In genomic region chr12:125606312-125606711, GRCh38 we compare ENCODE assay signal across 26 cellular contexts.
DNase-seq lines count a peak whose midpoint lies in the region; ATAC-seq, FAIRE-seq and TF ChIP-seq lines count a peak whose summit lies in the region.
"Had no signal": no experiment of that assay in that cellular context is flagged by ENCODE, and none has a peak within 500 bp of the region (broad histone marks: within the 10 kb centered on the region; RNA-seq: fewer than 3 reads in every experiment).

No MANE protein-coding gene starts in this region.

- WGBS in H1 (ENCODE audit: extremely low coverage in 1 of 2, insufficient coverage in 1 of 2, insufficient read length in 1 of 2, insufficient replicate concordance in 2 of 2, low coverage in 1 of 2, low lambda C conversion rate in 2 of 2, missing lambda C conversion rate in 1 of 2), 2 experiments: 92% methylated on average over 5 of the region's 5 CpGs; no CpG with 5 or more reads in 1 of the 2 experiments

- H3K4me2 ChIP-seq in H1 (ENCODE audit: insufficient read depth in 1 of 2, low read depth in 2 of 2, low read length in 2 of 2): no peak overlapping the region
- H3K4me2 ChIP-seq: A549; BLaER1 treated with 17β-estradiol and CSF1 and Interleukin-3, amounts not matched to agents 10 nM and 100 nM had no signal

- no peaks in the 10 kb centered on the region for H3K36me3 ChIP-seq in H1 (ENCODE audit: control insufficient read depth in 2 of 4, insufficient read depth in 4 of 4, low read length in 3 of 4)
- H3K36me3 ChIP-seq: BLaER1 treated with 17β-estradiol and CSF1 and Interleukin-3, amounts not matched to agents 10 nM and 100 nM had no signal

- H2BK12ac ChIP-seq in H1 (ENCODE audit: low read depth, low read length): no peak overlapping the region

- H2BK120ac ChIP-seq in H1 (replicated peaks; ENCODE audit: low read depth, low read length): no peak overlapping the region

- H3K9ac ChIP-seq in H1 (replicated peaks in 1 of 4; ENCODE audit: extremely low read depth in 1 of 4, low read depth in 3 of 4, low read length in 3 of 4): no peak overlapping the region
- H3K9ac ChIP-seq: BLaER1 treated with 17β-estradiol and CSF1 and Interleukin-3, amounts not matched to agents 10 nM and 100 nM had no signal

- H4K20me1 ChIP-seq in H1 (replicated peaks in 1 of 2; ENCODE audit: control insufficient read depth in 1 of 2, insufficient read depth in 2 of 2, low read length in 2 of 2): no peaks in the 10 kb centered on the region
- H4K20me1 ChIP-seq: BLaER1 treated with 17β-estradiol and CSF1 and Interleukin-3, amounts not matched to agents 10 nM and 100 nM had no signal

- H3K23ac ChIP-seq in H1 (ENCODE audit: insufficient read length): no peak overlapping the region

- no peak overlapping the region for H4K91ac ChIP-seq in H1 (replicated peaks; ENCODE audit: insufficient read length, low read length)

- TF ChIP-seq EP300 in H1 (IDR thresholded peaks at IDR 0.05; ENCODE audit: borderline replicate concordance in 1 of 2, low read depth in 2 of 2, low read length in 2 of 2): no peak

- H3K14ac ChIP-seq in H1 (ENCODE audit: insufficient read length): no peak overlapping the region

- ATAC-seq in GM18861 (IDR thresholded peaks at IDR 0.05; ENCODE audit: unreplicated experiment): no peak
- no peak for ATAC-seq in GM18873 (IDR thresholded peaks at IDR 0.05; ENCODE audit: low FRiP score, unreplicated experiment)
- ATAC-seq: A549; CD8-positive, alpha-beta T cell; GM12878 had no signal

- TF ChIP-seq RAD21 in H1 (IDR thresholded peaks at IDR 0.05 in 1 of 2, conservative IDR thresholded peaks at IDR 0.05 in 1 of 2; ENCODE audit: low read depth in 2 of 2, low read length in 2 of 2): no peak

- H4K8ac ChIP-seq in H1 (ENCODE audit: extremely low read depth, insufficient read depth, low read length): peak overlapping the region; percentile 45; the same call in 1 of the 2 replicates

- no peak overlapping the region for H2AFZ ChIP-seq in H1 (ENCODE audit: low read length)

- no peak overlapping the region for H3K18ac ChIP-seq in H1 (ENCODE audit: extremely low read depth, low read length)

- no peak overlapping the region for H2AK5ac ChIP-seq in H1 (ENCODE audit: low read depth, low read length)

- H3K23me2 ChIP-seq in H1 (ENCODE audit: low read depth, low read length): no peaks in the 10 kb centered on the region

- no peak overlapping the region for H3K4ac ChIP-seq in H1 (replicated peaks; ENCODE audit: insufficient read length, low read depth, low read length)

- POLR2A ChIA-PET in H1 (lab: Charles Lee; ENCODE audit: partially characterized antibody): no interaction called here

- TF ChIP-seq POLR2A in H1 (IDR thresholded peaks at IDR 0.05; ENCODE audit: control extremely low read depth in 1 of 2, low read depth in 2 of 2, low read length in 2 of 2): no peak

- H3K9me3 ChIP-seq in H1 (ENCODE audit: insufficient read depth in 2 of 2, low read depth in 1 of 2, low read length in 1 of 2): no peaks in the 10 kb centered on the region
- H3K9me3 ChIP-seq: A549, Caco-2 had no signal

- H3K36me3 Mint-ChIP-seq in activated CD4-positive, alpha-beta T cell treated with anti-CD3 and anti-CD28 coated beads, Interleukin-2, amount 10 ng/mL, durations not matched to agents 24 days and 14 days (ENCODE audit: low read depth): no peaks in the 10 kb centered on the region
- H3K36me3 Mint-ChIP-seq: CD8-positive, alpha-beta T cell had no signal

- H3K9me3 Mint-ChIP-seq in activated CD4-positive, alpha-beta T cell treated with anti-CD3 and anti-CD28 coated beads, Interleukin-2, amount 10 ng/mL, durations not matched to agents 24 days and 14 days: peaks cover 3% of the 10 kb centered on the region

- no peak overlapping the region for H3K56ac ChIP-seq in H1 (replicated peaks; ENCODE audit: insufficient read length, low read depth, low read length)

- H2BK20ac ChIP-seq in H1 (ENCODE audit: low read length): no peak overlapping the region

- no peaks in the 10 kb centered on the region for H3K4me1 Mint-ChIP-seq in activated CD4-positive, alpha-beta T cell treated with anti-CD3 and anti-CD28 coated beads, Interleukin-2, amount 10 ng/mL, durations not matched to agents 24 days and 14 days
- H3K4me1 Mint-ChIP-seq: B cell had no signal

- no peak overlapping the region for H2BK15ac ChIP-seq in H1 (ENCODE audit: low read length)

- H3K27ac ChIP-seq in H1 (ENCODE audit: low read depth, low read length): no peak overlapping the region
- H3K27ac ChIP-seq: 22Rv1; A549; BLaER1 treated with 17β-estradiol and CSF1 and Interleukin-3, amounts not matched to agents 10 nM and 100 nM; C4-2B had no signal

- H3K27ac Mint-ChIP-seq in activated CD4-positive, alpha-beta T cell treated with anti-CD3 and anti-CD28 coated beads, Interleukin-2, amount 10 ng/mL, durations not matched to agents 24 days and 14 days: no peak overlapping the region
- H3K27ac Mint-ChIP-seq: B cell; CD4-positive, alpha-beta T cell; CD8-positive, alpha-beta T cell had no signal

- no peak overlapping the region for H3K4me3 Mint-ChIP-seq in activated CD4-positive, alpha-beta T cell treated with anti-CD3 and anti-CD28 coated beads, Interleukin-2, amount 10 ng/mL, durations not matched to agents 24 days and 14 days
- H3K4me3 Mint-ChIP-seq: B cell; CD4-positive, alpha-beta T cell; CD8-positive, alpha-beta T cell had no signal

- H3K27me3 ChIP-seq in H1 (replicated peaks in 1 of 4; ENCODE audit: control insufficient read depth in 3 of 4, extremely low read depth in 1 of 4, insufficient read depth in 3 of 4, low read length in 3 of 4): no peaks in the 10 kb centered on the region
- H3K27me3 ChIP-seq: BLaER1 treated with 17β-estradiol and CSF1 and Interleukin-3, amounts not matched to agents 10 nM and 100 nM had no signal

- intact Hi-C loops in activated CD4-positive, alpha-beta T cell treated with anti-CD3 and anti-CD28 coated beads, Interleukin-2, amount 10 ng/mL, durations not matched to agents 24 days and 14 days (cut with micrococcal nuclease): no loop called here

- no peaks in the 10 kb centered on the region for H3K79me1 ChIP-seq in H1 (ENCODE audit: low read depth, low read length)

- CTCF ChIA-PET in H1 (lab: Charles Lee; ENCODE audit: partially characterized antibody): interaction anchor here (1.0 to 1.3 kb wide), 2 partner anchors 12 to 57 kb away, joined by 4 to 5 read pairs; no protein-coding TSS in a partner anchor

- no peak for TF ChIP-seq CTCF in H1 (IDR thresholded peaks at IDR 0.05; ENCODE audit: control extremely low read depth in 1 of 3, insufficient read depth in 1 of 3, low read depth in 1 of 3, low read length in 3 of 3)

- H3K4me3 ChIP-seq in H1 (ENCODE audit: extremely low read depth in 1 of 4, insufficient read depth in 2 of 4, low read depth in 3 of 4, low read length in 4 of 4): no peak overlapping the region
- H3K4me3 ChIP-seq: A549; BLaER1 treated with 17β-estradiol and CSF1 and Interleukin-3, amounts not matched to agents 10 nM and 100 nM; GM12878 had no signal

- no peaks in the 10 kb centered on the region for H3K79me2 ChIP-seq in H1 (ENCODE audit: control insufficient read depth in 1 of 2, insufficient read depth in 2 of 2, low read length in 2 of 2)

- no peak overlapping the region for H4K5ac ChIP-seq in H1 (ENCODE audit: insufficient read length, low read depth, low read length)

- peak; percentile 54 for FAIRE-seq in HTR-8/SVneo (lab: Jason Lieb, UNC)
- no peak for FAIRE-seq in H1 (lab: Jason Lieb, UNC)
- peak; percentile 91 for FAIRE-seq in urothelium cell line (lab: Jason Lieb, UNC)
- FAIRE-seq: A549, D721Med, GM12878, GM12892, GM18507 had no signal

- no peak overlapping the region for H2BK5ac ChIP-seq in H1 (ENCODE audit: low read depth, low read length)

- H3K27me3 Mint-ChIP-seq in activated CD4-positive, alpha-beta T cell treated with anti-CD3 and anti-CD28 coated beads, Interleukin-2, amount 10 ng/mL, durations not matched to agents 24 days and 14 days: no peaks in the 10 kb centered on the region
- H3K27me3 Mint-ChIP-seq: B cell; CD4-positive, alpha-beta T cell had no signal

- H3K4me1 ChIP-seq in H1 (replicated peaks in 1 of 4; ENCODE audit: control insufficient read depth in 3 of 4, insufficient read depth in 4 of 4, low read length in 3 of 4): no peaks in the 10 kb centered on the region
- H3K4me1 ChIP-seq: A549, Caco-2 had no signal

- DNase-seq in activated CD4-positive, alpha-beta T cell treated with anti-CD3 and anti-CD28 coated beads, Interleukin-2, amount 10 ng/mL, durations not matched to agents 24 days and 14 days: peak; percentile 15
- no peak for DNase-seq in activated CD4-positive, alpha-beta T cell treated with anti-CD3 and anti-CD28 coated beads, Interleukin-2, amount 50 U/mL, for 4 hours
- DNase-seq in HTR-8/SVneo (ENCODE audit: insufficient read length, low spot score): no peak
- DNase-seq in H1 (ENCODE audit: low read depth in 1 of 2, low spot score in 2 of 2): no peak
- no peak for DNase-seq in urothelium cell line (ENCODE audit: low spot score)
- DNase-seq: AML-193; Caco-2; Calu3; CD4-positive, alpha-beta T cell; CD8-positive, alpha-beta T cell; DMS53; DMS79; DND-41; EL; GDM1 had no signal

TF ChIP-seq in H1, 55 proteins besides CTCF, POLR2A, EP300 and RAD21:
- TF ChIP-seq POLR2AphosphoS5 (IDR thresholded peaks at IDR 0.05; ENCODE audit: low read depth, low read length) (peak; percentile 45; the same call in 1 of the 2 replicates), KDM5A (IDR thresholded peaks at IDR 0.05; ENCODE audit: low read length) (no peak)
